8 cellular contexts compared by ENCODE assay signal in the genomic region with DNA sequence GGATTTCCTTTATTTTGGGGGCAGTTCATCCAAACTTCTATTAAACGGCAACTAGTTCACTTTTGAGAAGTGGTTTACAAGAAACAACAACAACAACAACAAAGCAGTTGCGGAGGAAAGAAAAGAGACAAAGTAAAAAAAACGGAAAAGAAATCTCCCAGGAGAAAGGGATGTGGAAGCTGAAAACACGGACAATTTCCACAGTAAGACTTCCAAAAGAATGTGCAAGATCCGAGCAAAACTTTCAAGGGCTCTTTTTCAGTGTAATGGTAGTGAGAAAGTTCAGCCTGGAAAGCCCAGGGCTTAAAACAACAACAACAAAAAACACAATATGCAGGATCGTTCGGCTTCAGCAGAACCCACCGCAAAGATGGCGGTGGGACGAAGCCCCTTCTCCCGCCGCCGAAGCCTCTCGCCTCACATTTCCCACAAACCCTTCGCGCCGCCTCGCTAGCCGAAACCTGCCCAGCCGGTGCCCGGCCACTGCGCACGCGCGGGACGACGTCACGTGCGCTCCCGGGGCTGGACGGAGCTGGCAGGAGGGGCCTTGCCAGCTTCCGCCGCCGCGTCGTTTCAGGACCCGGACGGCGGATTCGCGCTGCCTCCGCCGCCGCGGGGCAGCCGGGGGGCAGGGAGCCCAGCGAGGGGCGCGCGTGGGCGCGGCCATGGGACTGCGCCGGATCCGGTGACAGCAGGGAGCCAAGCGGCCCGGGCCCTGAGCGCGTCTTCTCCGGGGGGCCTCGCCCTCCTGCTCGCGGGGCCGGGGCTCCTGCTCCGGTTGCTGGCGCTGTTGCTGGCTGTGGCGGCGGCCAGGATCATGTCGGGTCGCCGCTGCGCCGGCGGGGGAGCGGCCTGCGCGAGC. TPM values are rescaled to one million over a fixed set of nuclear protein-coding genes. Genes with fewer than 3 reads are reported as not detected.
A peak's percentile ranks its signal among the peaks of the same experiment; 100 is the strongest.
DNase-seq lines count a peak whose midpoint lies in the region; ATAC-seq and TF ChIP-seq lines count a peak whose summit lies in the region.

Gene TNKS2 (plus strand): TSS at position 553 of the 862 bp plus-strand sequence. CDS start 265 bp downstream, at position 818.

- H3K4me2 ChIP-seq in OCI-LY1 (ENCODE audit: low read length) = peak within 1 kb of the TSS; percentile 98

- H3K4me3 ChIP-seq in HUES6 (ENCODE audit: low read depth, low read length) (peak within 1 kb of the TSS; percentile 92), OCI-LY1 (ENCODE audit: low read depth, low read length, poor library complexity, severe bottlenecking) (peak within 1 kb of the TSS; percentile 96), mesodermal cell (ENCODE audit: extremely low read depth, insufficient read depth, low read length, poor library complexity, severe bottlenecking) (peak within 1 kb of the TSS; percentile 97)

- H3K27ac ChIP-seq in HUES6 (ENCODE audit: low read depth, low read length) (peak within 1 kb of the TSS; percentile 100), OCI-LY1 (ENCODE audit: low read depth, low read length, poor library complexity, severe bottlenecking) (peak within 1 kb of the TSS; percentile 82), mesodermal cell (ENCODE audit: low read depth, low read length, severe bottlenecking) (peak within 1 kb of the TSS; percentile 94)

- H4K20me1 ChIP-seq in OCI-LY1 (ENCODE audit: insufficient read depth, low read length) = no peaks in the 10 kb centered on the region

- H3K36me3 ChIP-seq in HUES6 (ENCODE audit: control insufficient read depth, insufficient read depth, low read length) = peaks cover 16% of the 10 kb centered on the region
- peaks cover 7% of the 10 kb centered on the region; the same call in 1 of the 2 replicates for H3K36me3 ChIP-seq in OCI-LY1 (ENCODE audit: insufficient read depth, low read length)
- peaks cover 19% of the 10 kb centered on the region for H3K36me3 ChIP-seq in mesodermal cell (ENCODE audit: control insufficient read depth, insufficient read depth, low read length)

- no peaks in the 10 kb centered on the region; the same call in 1 of the 2 replicates for H3K27me3 ChIP-seq in HUES6 (ENCODE audit: control insufficient read depth, insufficient read depth, low read length)
- H3K27me3 ChIP-seq in OCI-LY1 (ENCODE audit: insufficient read depth, low read length) = no peaks in the 10 kb centered on the region

- in situ Hi-C loops in endometrial microvascular endothelial cells (cut with HindIII; ENCODE audit: inconsistent ontology term, low pct_unique_long_range_greater_than_20kb, low sequenced_read_pairs) = no loop called here

- no peaks in the 10 kb centered on the region for H3F3A ChIP-seq in OCI-LY1 (ENCODE audit: insufficient read depth, low read length)

- 0% methylated on average over 56 to 72 of the region's 77 CpGs for WGBS in mesodermal cell (ENCODE audit: insufficient coverage in 2 of 2), 2 experiments

- H3K9ac ChIP-seq in HUES6 (ENCODE audit: low read length) (peak within 1 kb of the TSS; percentile 97), OCI-LY1 (ENCODE audit: low read length) (peak within 1 kb of the TSS; percentile 89)

- H3K4me1 ChIP-seq in HUES6 (ENCODE audit: control insufficient read depth, insufficient read depth, low read length) (peaks cover 32% of the 10 kb centered on the region), OCI-LY1 (ENCODE audit: insufficient read depth, low read length, severe bottlenecking) (peaks cover 32% of the 10 kb centered on the region), mesodermal cell (ENCODE audit: control insufficient read depth, insufficient read depth, low read length, poor library complexity, severe bottlenecking) (no peaks in the 10 kb centered on the region)

- H3K9me2 ChIP-seq in OCI-LY1 (ENCODE audit: low read depth, low read length) = no peaks in the 10 kb centered on the region

- H3K9me3 ChIP-seq in HUES6 (ENCODE audit: control insufficient read depth, insufficient read depth, low read depth, low read length) (no peaks in the 10 kb centered on the region), OCI-LY1 (ENCODE audit: low read length) (no peaks in the 10 kb centered on the region), mesodermal cell (ENCODE audit: control insufficient read depth, low read length) (no peaks in the 10 kb centered on the region)

- DNase-seq in D341Med (ENCODE audit: low spot score) = peak; percentile 96
- DNase-seq in activated CD8-positive, alpha-beta memory T cell treated with anti-CD3 and anti-CD28 coated beads, Interleukin-2, amount 50 U/mL, for 4 hours = peak; percentile 91
- peak; percentile 89 for DNase-seq in stimulated activated CD8-positive, alpha-beta memory T cell treated with anti-CD3 and anti-CD28 coated beads, Interleukin-15, amount 100 ng/mL, for 24 hours (ENCODE audit: low read depth)

- TF ChIP-seq CTCF in OCI-LY1 (IDR thresholded peaks at IDR 0.05; ENCODE audit: low read length) = no peak

- H3K79me2 ChIP-seq in OCI-LY1 (ENCODE audit: insufficient read depth, low read length) = peaks cover 32% of the 10 kb centered on the region

- no peak within 1 kb of the TSS for H2AFZ ChIP-seq in OCI-LY1 (ENCODE audit: low read length)

- peak; percentile 70 for ATAC-seq in GM21423 (IDR thresholded peaks at IDR 0.05; ENCODE audit: unreplicated experiment)

RNA-seq across cellular contexts. Expression of gene TNKS2, which starts in this region (rescaled TPM):
- total RNA-seq in endometrial microvascular endothelial cells (ENCODE audit: inconsistent ontology term) = 28.4 TPM
- 44.0 TPM for polyA plus RNA-seq in mesodermal cell (2013, experiment 1 of 2)
- 42.7 TPM for polyA plus RNA-seq in mesodermal cell (2013, experiment 2 of 2)

Comparison
In these comparisons a context has a peak if more than half of its experiments do, and no peak if none do; other contexts are left out.
1. Peak in every context shown above with its lines: DNase-seq, ATAC-seq, H3K4me3 ChIP-seq and H3K27ac ChIP-seq.